Comparison of ENCODE assay signal across 1 cellular context in genomic region chr2:96828436-96828835, GRCh38.
TF ChIP-seq lines count a peak whose summit lies in the region.

No MANE protein-coding gene starts in this region.

TF ChIP-seq in K562, 482 proteins besides CTCF, POLR2A, EP300 and RAD21:
- no peak for TF ChIP-seq TRIM28 (IDR thresholded peaks at IDR 0.05)
- TF ChIP-seq POLR2G (IDR thresholded peaks at IDR 0.05; ENCODE audit: low read depth, low read length) = peak; percentile 57
